Comparison of ENCODE assay signal across 1 cellular context in genomic region chr13:65508745-65509144, GRCh38.
A peak's percentile ranks its signal among the peaks of the same experiment; 100 is the strongest.
TF ChIP-seq lines count a peak whose summit lies in the region.

No MANE protein-coding gene starts in this region.

TF ChIP-seq in GM12878, 131 proteins besides CTCF, POLR2A, EP300 and RAD21 (continued from another document):
- no peak for TF ChIP-seq ZBTB4 (CRISPR knock-in tag; IDR thresholded peaks at IDR 0.05)
- TF ChIP-seq USF1 (IDR thresholded peaks at IDR 0.05; ENCODE audit: borderline replicate concordance, extremely low read length, insufficient read depth, low read depth, low read length): no peak
- TF ChIP-seq DPF2 (IDR thresholded peaks at IDR 0.05): 0 out of 2 replicates have a peak, but pooled peaks have one; percentile 55
- TF ChIP-seq NBN (IDR thresholded peaks at IDR 0.05): 0 out of 2 replicates have a peak, but pooled peaks have one; percentile 35
- no peak for TF ChIP-seq E4F1 (IDR thresholded peaks at IDR 0.05; ENCODE audit: borderline replicate concordance, partially characterized antibody)
- peak; percentile 66; the same call in 1 of the 2 replicates for TF ChIP-seq ZNF24 (IDR thresholded peaks at IDR 0.05)
- TF ChIP-seq SKIL (IDR thresholded peaks at IDR 0.05; ENCODE audit: low read depth, poor library complexity, severe bottlenecking): no peak
- TF ChIP-seq MTA2 (IDR thresholded peaks at IDR 0.05; ENCODE audit: low read depth): peak; percentile 87
- no peak for TF ChIP-seq SPI1 (IDR thresholded peaks at IDR 0.05; ENCODE audit: borderline replicate concordance, insufficient read depth, low read depth, low read length)
- TF ChIP-seq BMI1 (IDR thresholded peaks at IDR 0.05; ENCODE audit: borderline replicate concordance): 0 out of 2 replicates have a peak, but pooled peaks have one; percentile 32
- TF ChIP-seq TCF7 (IDR thresholded peaks at IDR 0.05; ENCODE audit: borderline replicate concordance): no peak
- TF ChIP-seq NRF1 (conservative IDR thresholded peaks at IDR 0.05; ENCODE audit: low read depth, low read length): no peak
- TF ChIP-seq POLR2AphosphoS5 (IDR thresholded peaks at IDR 0.05; ENCODE audit: low read length): no peak
- TF ChIP-seq ZNF207 (IDR thresholded peaks at IDR 0.05; ENCODE audit: borderline replicate concordance): no peak
- TF ChIP-seq HDGF (IDR thresholded peaks at IDR 0.05): no peak
- peak; percentile 46; the same call in 1 of the 2 replicates for TF ChIP-seq MLLT1 (IDR thresholded peaks at IDR 0.05)
- no peak for TF ChIP-seq SMAD5 (IDR thresholded peaks at IDR 0.05; ENCODE audit: low read depth)
- TF ChIP-seq SMARCA5 (IDR thresholded peaks at IDR 0.05): no peak; the same call in 1 of the 2 replicates
- TF ChIP-seq CREM (IDR thresholded peaks at IDR 0.05; ENCODE audit: low read depth): no peak
- TF ChIP-seq PAX5 (IDR thresholded peaks at IDR 0.05; ENCODE audit: borderline replicate concordance, low read depth, low read length): no peak
- no peak for TF ChIP-seq SUZ12 (IDR thresholded peaks at IDR 0.05; ENCODE audit: unreplicated experiment)
- no peak for TF ChIP-seq CBX5 (IDR thresholded peaks at IDR 0.05; ENCODE audit: low read depth)
- TF ChIP-seq KAT2A (conservative IDR thresholded peaks at IDR 0.05; ENCODE audit: control insufficient read depth, low read depth, low read length): no peak
- peak; percentile 58; the same call in 1 of the 2 replicates for TF ChIP-seq RELB (IDR thresholded peaks at IDR 0.05; ENCODE audit: low read depth)
- TF ChIP-seq HDAC6 (IDR thresholded peaks at IDR 0.05; ENCODE audit: unreplicated experiment): no peak
- TF ChIP-seq CBFB (IDR thresholded peaks at IDR 0.05; ENCODE audit: low read depth): no peak
TF ChIP-seq in GM12878: peak in this region for 11.
